ENCODE assay signal across 13 cellular contexts in the genomic region with DNA sequence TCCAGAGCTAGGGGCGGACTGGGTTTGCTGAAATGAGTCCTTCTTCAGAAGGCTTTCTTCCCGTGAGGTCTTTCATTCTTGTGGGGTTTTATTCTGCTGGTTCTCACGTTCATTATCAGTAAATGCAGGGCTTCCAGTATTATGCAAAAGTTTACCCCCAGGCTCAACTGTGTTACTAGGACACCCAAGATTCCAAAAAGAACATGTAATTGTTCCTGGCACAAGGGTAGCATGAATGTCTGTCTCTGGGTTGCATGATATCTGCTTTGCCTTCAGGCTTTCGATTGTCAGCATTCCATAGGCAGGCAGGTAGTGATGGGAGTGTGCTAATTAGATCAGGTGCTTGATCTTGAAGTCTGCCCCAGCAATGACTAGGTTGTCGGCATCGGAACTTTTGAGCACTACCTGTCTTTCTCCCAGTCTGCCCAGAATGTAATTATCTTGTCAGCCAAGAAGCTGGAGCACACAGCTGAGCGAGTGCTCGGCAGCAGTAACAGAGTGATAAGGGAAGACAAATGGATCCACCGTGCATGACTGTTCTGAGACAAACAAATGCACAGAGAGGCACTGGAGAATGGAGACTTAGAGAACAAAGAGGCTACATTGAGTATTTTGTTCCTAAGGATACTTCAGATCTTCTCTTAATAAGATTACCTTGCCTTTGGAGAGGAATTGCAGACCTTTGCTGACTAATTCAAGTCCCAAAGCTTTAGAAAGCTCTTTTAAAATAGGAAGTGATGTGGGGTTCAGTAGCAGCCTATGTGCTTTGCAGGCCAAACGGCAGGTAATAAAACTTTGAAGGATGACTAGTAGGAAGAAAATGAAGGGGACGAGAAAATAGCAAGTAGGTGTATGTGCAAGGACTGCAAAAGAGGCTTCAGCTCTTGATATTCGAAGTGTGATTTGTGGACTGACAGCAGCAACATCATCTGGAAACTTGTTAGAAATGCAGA. TPM values are rescaled to one million over a fixed set of nuclear protein-coding genes. Genes with fewer than 3 reads are reported as not detected.
DNase-seq lines count a peak whose midpoint lies in the region; ATAC-seq and TF ChIP-seq lines count a peak whose summit lies in the region.
"Had no signal": no experiment of that assay in that cellular context is flagged by ENCODE, and none has a peak within 500 bp of the region (broad histone marks: within the 10 kb centered on the region; RNA-seq: fewer than 3 reads in every experiment).

No MANE protein-coding gene starts in this region.

- no peaks in the 10 kb centered on the region for H3K27me3 ChIP-seq in adipocyte (replicated peaks; ENCODE audit: control insufficient read depth, insufficient read depth, low read length)
- H3K27me3 ChIP-seq in foreskin keratinocyte, result no peaks in the 10 kb centered on the region

- no peak overlapping the region for H3K9ac ChIP-seq in adipocyte (ENCODE audit: low read length)

- no peaks in the 10 kb centered on the region for H3K9me3 ChIP-seq in adipocyte (ENCODE audit: control insufficient read depth, low read length)

- peak overlapping the region; percentile 33 for H3K4me3 ChIP-seq in adipocyte (ENCODE audit: low read length)

- H3K9me3 Mint-ChIP-seq in progenitor cell of endocrine pancreas (ENCODE audit: low read depth), result peaks cover 3% of the 10 kb centered on the region
- H3K9me3 Mint-ChIP-seq: CD4-positive, alpha-beta T cell had no signal

- TF ChIP-seq CTCF in foreskin keratinocyte (conservative IDR thresholded peaks at IDR 0.05) (no peak), progenitor cell of endocrine pancreas (IDR thresholded peaks at IDR 0.05; ENCODE audit: unreplicated experiment) (no peak)

- H3K27ac ChIP-seq in foreskin keratinocyte, result no peak overlapping the region

- peaks cover 11% of the 10 kb centered on the region for H3K4me1 Mint-ChIP-seq in progenitor cell of endocrine pancreas (ENCODE audit: low read depth)

- H3K4me1 ChIP-seq in adipocyte (ENCODE audit: control insufficient read depth, insufficient read depth, low read length), result peaks cover 20% of the 10 kb centered on the region
- H3K4me1 ChIP-seq in foreskin keratinocyte, result peaks cover 12% of the 10 kb centered on the region

- DNase-seq in GM04503 (ENCODE audit: low read depth) (peak; percentile 55), adipocyte (ENCODE audit: low read depth) (peak; percentile 77), foreskin keratinocyte (peak; percentile 56 to 94), progenitor cell of endocrine pancreas (ENCODE audit: low spot score, unreplicated experiment) (no peak), globus pallidus (ENCODE audit: low spot score) (no peak)
- DNase-seq: activated CD4-positive, CD25-positive, alpha-beta regulatory T cell; activated effector memory CD4-positive, alpha-beta T cell treated with anti-CD3 and anti-CD28 coated beads, Interleukin-2, amount 50 U/mL, for 16 hours; CD4-positive, alpha-beta T cell; SHP77 had no signal

- ATAC-seq in foreskin keratinocyte (peak; percentile 82), HG03520 (IDR thresholded peaks at IDR 0.05; ENCODE audit: unreplicated experiment) (no peak), GM18909 (IDR thresholded peaks at IDR 0.05; ENCODE audit: poor library complexity, unreplicated experiment) (no peak), GM21576 (IDR thresholded peaks at IDR 0.05; ENCODE audit: unreplicated experiment) (no peak)

- H3K36me3 ChIP-seq in adipocyte (ENCODE audit: control insufficient read depth, insufficient read depth, low read length, severe bottlenecking), result no peaks in the 10 kb centered on the region

- no peaks in the 10 kb centered on the region for H3K27me3 Mint-ChIP-seq in progenitor cell of endocrine pancreas
- H3K27me3 Mint-ChIP-seq: CD4-positive, alpha-beta T cell; dendritic cell treated with granulocyte-macrophage colony-stimulating factor and Interleukin-4, amounts not matched to agents 40 ng/mL and 50 ng/mL, for 4 days had no signal

- no peak overlapping the region for H3K4me3 Mint-ChIP-seq in progenitor cell of endocrine pancreas (ENCODE audit: low read depth)
- H3K4me3 Mint-ChIP-seq: CD4-positive, alpha-beta T cell; dendritic cell treated with granulocyte-macrophage colony-stimulating factor and Interleukin-4, amounts not matched to agents 40 ng/mL and 50 ng/mL, for 4 days had no signal

- H3K36me3 Mint-ChIP-seq in progenitor cell of endocrine pancreas (ENCODE audit: insufficient read depth), result no peaks in the 10 kb centered on the region

- peak overlapping the region; percentile 65 for H3K27ac Mint-ChIP-seq in progenitor cell of endocrine pancreas
- H3K27ac Mint-ChIP-seq: CD4-positive, alpha-beta T cell; dendritic cell treated with granulocyte-macrophage colony-stimulating factor and Interleukin-4, amounts not matched to agents 40 ng/mL and 50 ng/mL, for 4 days had no signal

RNA-seq across cellular contexts. Expression of a gene that starts 41.9 kb away (rescaled TPM):
- 41.2 and 113 TPM in 2 replicates for total RNA-seq in foreskin keratinocyte
- 13.9 and 31.2 TPM in 2 replicates for polyA plus RNA-seq in foreskin keratinocyte
- 6.7 and 7.0 TPM in 2 replicates for total RNA-seq in progenitor cell of endocrine pancreas
- total RNA-seq: CD4-positive, alpha-beta T cell had no signal

Comparison
In these comparisons a context has a peak if more than half of its experiments do, and no peak if none do; other contexts are left out.
1. DNase-seq: peak in GM04503 (single experiment), adipocyte (single experiment) and foreskin keratinocyte (2 of 2); none in progenitor cell of endocrine pancreas (single experiment) and globus pallidus (single experiment).